Comparison of ENCODE assay signal across 11 cellular contexts in genomic region chr2:201218780-201219179, GRCh38. TPM values are rescaled to one million over a fixed set of nuclear protein-coding genes. Genes with fewer than 3 reads are reported as not detected.
DNase-seq lines count a peak whose midpoint lies in the region; ATAC-seq and TF ChIP-seq lines count a peak whose summit lies in the region.
"Had no signal": no experiment of that assay in that cellular context is flagged by ENCODE, and none has a peak within 500 bp of the region (broad histone marks: within the 10 kb centered on the region; RNA-seq: fewer than 3 reads in every experiment).

No MANE protein-coding gene starts in this region.

- H3K9ac ChIP-seq in mesenchymal stem cell (ENCODE audit: low read length) (no peak overlapping the region), neuronal stem cell (ENCODE audit: low read depth, low read length, poor library complexity) (no peak overlapping the region)

- no peak overlapping the region for H3K4me2 ChIP-seq in mesenchymal stem cell (ENCODE audit: low read length, poor library complexity, severe bottlenecking)
- no peak overlapping the region for H3K4me2 ChIP-seq in neuronal stem cell (ENCODE audit: insufficient read depth, low read length, poor library complexity, severe bottlenecking)

- H2BK15ac ChIP-seq in mesenchymal stem cell (ENCODE audit: low read depth, poor library complexity, severe bottlenecking) (no peak overlapping the region), neuronal stem cell (ENCODE audit: low read length) (no peak overlapping the region)

- TF ChIP-seq POLR2A in adrenal gland (IDR thresholded peaks at IDR 0.05), result no peak

- H3K4ac ChIP-seq in mesenchymal stem cell (ENCODE audit: low read depth in 1 of 2, low read length in 2 of 2), result no peak overlapping the region
- no peak overlapping the region for H3K4ac ChIP-seq in neuronal stem cell (ENCODE audit: low read length)

- H3K36me3 ChIP-seq in KOPT-K1 (ENCODE audit: insufficient read depth, low read length) (peaks cover 60% of the 10 kb centered on the region), brain microvascular endothelial cell (replicated peaks) (no peaks in the 10 kb centered on the region), mucosa of descending colon (ENCODE audit: low read depth) (no peaks in the 10 kb centered on the region), adrenal gland (replicated peaks in 1 of 2) (peaks cover 0 to 7% of the 10 kb centered on the region in 2 donors), mesenchymal stem cell (ENCODE audit: control insufficient read depth in 1 of 2, insufficient read depth in 2 of 2, low read depth in 1 of 2, low read length in 2 of 2) (peaks cover 0 to 11% of the 10 kb centered on the region in 2 experiments), neuronal stem cell (replicated peaks in 1 of 2; ENCODE audit: control insufficient read depth in 2 of 2, insufficient read depth in 2 of 2, low read length in 2 of 2) (no peaks in the 10 kb centered on the region)
- H3K36me3 ChIP-seq: sigmoid colon had no signal

- H3K4me3 ChIP-seq in brain microvascular endothelial cell (ENCODE audit: low read depth, low read length), result no peak overlapping the region
- H3K4me3 ChIP-seq in mucosa of descending colon, result no peak overlapping the region
- H3K4me3 ChIP-seq in adrenal gland, result no peak overlapping the region
- no peak overlapping the region for H3K4me3 ChIP-seq in mesenchymal stem cell (ENCODE audit: insufficient read depth in 1 of 2, low read depth in 1 of 2, low read length in 2 of 2)
- no peak overlapping the region for H3K4me3 ChIP-seq in neuronal stem cell (ENCODE audit: low read length in 2 of 2)
- H3K4me3 ChIP-seq: sigmoid colon had no signal

- peak overlapping the region; percentile 10 for H3K27ac ChIP-seq in KOPT-K1 (ENCODE audit: low read depth, low read length, poor library complexity, severe bottlenecking)
- no peak overlapping the region for H3K27ac ChIP-seq in brain microvascular endothelial cell
- H3K27ac ChIP-seq in adrenal gland, result no peak overlapping the region
- H3K27ac ChIP-seq in mesenchymal stem cell (ENCODE audit: low read length, poor library complexity, severe bottlenecking), result no peak overlapping the region
- H3K27ac ChIP-seq in neuronal stem cell (replicated peaks; ENCODE audit: low read length), result no peak overlapping the region

- H3K79me1 ChIP-seq in mesenchymal stem cell (replicated peaks; ENCODE audit: low read length, poor library complexity, severe bottlenecking) (no peaks in the 10 kb centered on the region), neuronal stem cell (ENCODE audit: low read depth, low read length) (no peaks in the 10 kb centered on the region)

- H3K27me3 ChIP-seq in brain microvascular endothelial cell (replicated peaks) (no peaks in the 10 kb centered on the region), adrenal gland (no peaks in the 10 kb centered on the region), mesenchymal stem cell (ENCODE audit: control insufficient read depth in 1 of 2, insufficient read depth in 1 of 2, low read length in 2 of 2) (no peaks in the 10 kb centered on the region), neuronal stem cell (ENCODE audit: control insufficient read depth in 3 of 3, insufficient read depth in 3 of 3, low read depth in 1 of 3, low read length in 3 of 3) (peaks cover 0 to 3% (median 0%) of the 10 kb centered on the region in 3 experiments)
- H3K27me3 ChIP-seq: sigmoid colon had no signal

- no peak overlapping the region for H2AFZ ChIP-seq in mesenchymal stem cell (ENCODE audit: low read depth, low read length)
- no peak overlapping the region for H2AFZ ChIP-seq in neuronal stem cell (ENCODE audit: low read length)

- TF ChIP-seq CTCF in brain microvascular endothelial cell (IDR thresholded peaks at IDR 0.05; ENCODE audit: low read depth, low read length, missing control alignments), result no peak
- TF ChIP-seq CTCF in mucosa of descending colon (IDR thresholded peaks at IDR 0.05), result no peak
- TF ChIP-seq CTCF in adrenal gland (IDR thresholded peaks at IDR 0.05), result no peak

- no peaks in the 10 kb centered on the region for H3K9me3 ChIP-seq in KOPT-K1 (ENCODE audit: insufficient read depth, low read length, poor library complexity, severe bottlenecking)
- no peaks in the 10 kb centered on the region for H3K9me3 ChIP-seq in mucosa of descending colon
- H3K9me3 ChIP-seq in adrenal gland (replicated peaks in 1 of 3), result no peaks in the 10 kb centered on the region
- no peaks in the 10 kb centered on the region for H3K9me3 ChIP-seq in mesenchymal stem cell (ENCODE audit: control insufficient read depth, low read length)
- no peaks in the 10 kb centered on the region for H3K9me3 ChIP-seq in neuronal stem cell (replicated peaks in 1 of 2; ENCODE audit: control insufficient read depth in 2 of 2, insufficient read depth in 1 of 2, low read depth in 1 of 2, low read length in 2 of 2)
- H3K9me3 ChIP-seq: sigmoid colon had no signal

- in situ Hi-C loops in brain microvascular endothelial cell (cut with HindIII; ENCODE audit: low pct_ligation_motif_present, low sequenced_read_pairs), result no loop called here

- H4K8ac ChIP-seq in mesenchymal stem cell (ENCODE audit: low read length), result no peak overlapping the region
- no peak overlapping the region for H4K8ac ChIP-seq in neuronal stem cell (ENCODE audit: low read depth, low read length)

- H3K14ac ChIP-seq in mesenchymal stem cell (ENCODE audit: low read length in 2 of 2) (no peak overlapping the region), neuronal stem cell (ENCODE audit: low read length) (no peak overlapping the region)

- intact Hi-C loops in mucosa of descending colon (cut with DNase I, micrococcal nuclease), result no loop called here
- intact Hi-C loops in adrenal gland (cut with DNase I), result no loop called here

- H4K91ac ChIP-seq in mesenchymal stem cell (ENCODE audit: low read length), result no peak overlapping the region
- no peak overlapping the region for H4K91ac ChIP-seq in neuronal stem cell (ENCODE audit: low read depth, low read length, poor library complexity)

- no peak overlapping the region for H2AK5ac ChIP-seq in mesenchymal stem cell (ENCODE audit: low read length, severe bottlenecking)
- H2AK5ac ChIP-seq in neuronal stem cell (ENCODE audit: low read depth, low read length), result no peak overlapping the region

- H3K4me1 ChIP-seq in mucosa of descending colon (ENCODE audit: low read depth), result peaks cover 9% of the 10 kb centered on the region
- peaks cover 4 to 10% of the 10 kb centered on the region in 2 donors for H3K4me1 ChIP-seq in adrenal gland (replicated peaks in 1 of 2)
- H3K4me1 ChIP-seq in mesenchymal stem cell (ENCODE audit: control insufficient read depth, insufficient read depth, low read depth, low read length), result peaks cover 2% of the 10 kb centered on the region
- no peaks in the 10 kb centered on the region for H3K4me1 ChIP-seq in neuronal stem cell (ENCODE audit: control insufficient read depth in 2 of 2, insufficient read depth in 1 of 2, low read depth in 1 of 2, low read length in 2 of 2)
- H3K4me1 ChIP-seq: sigmoid colon had no signal

- WGBS in adrenal gland, 4 donors, result 88 to 100% (median 93%) methylated on average over 6 of the region's 6 CpGs
- WGBS in mesenchymal stem cell, result 97% methylated on average over 6 of the region's 6 CpGs
- WGBS in neuronal stem cell (ENCODE audit: extremely low coverage in 2 of 2, insufficient read length in 2 of 2, insufficient replicate concordance in 1 of 2), 2 donors, result no CpG with 5 or more reads among the region's 6 CpGs

- H3K18ac ChIP-seq in mesenchymal stem cell (ENCODE audit: low read depth in 1 of 2, low read length in 2 of 2) (no peak overlapping the region), neuronal stem cell (ENCODE audit: low read length) (no peak overlapping the region)

- ATAC-seq in mucosa of descending colon, result peak; percentile 80

- H3K23ac ChIP-seq in mesenchymal stem cell (ENCODE audit: low read length in 2 of 2) (no peak overlapping the region), neuronal stem cell (ENCODE audit: low read depth, low read length, poor library complexity) (no peak overlapping the region)

- peak; percentile 15 for DNase-seq in DMS53 treated with DMSO at 0.1 percent for 48 hours (lab: John Stamatoyannopoulos, UW; ENCODE audit: unreplicated experiment)
- DNase-seq in brain microvascular endothelial cell, result peak; percentile 22
- DNase-seq in mucosa of descending colon, result peak in 1 of 3 donors; percentile 47
- DNase-seq in adrenal gland, result no peak
- no peak for DNase-seq in COR-L47 (lab: John Stamatoyannopoulos, UW)
- DNase-seq in mesenchymal stem cell, result no peak
- no peak for DNase-seq in neuronal stem cell (ENCODE audit: low spot score)
- DNase-seq: activated CD8-positive, alpha-beta memory T cell treated with anti-CD3 and anti-CD28 coated beads, Interleukin-2, amount 50 U/mL, for 4 hours; NCI-H187; sigmoid colon had no signal

- H2BK12ac ChIP-seq in mesenchymal stem cell (ENCODE audit: low read length in 2 of 2) (no peak overlapping the region), neuronal stem cell (ENCODE audit: low read length) (no peak overlapping the region)

- H2BK5ac ChIP-seq in mesenchymal stem cell (ENCODE audit: low read depth, low read length, poor library complexity, severe bottlenecking), result no peak overlapping the region
- H2BK5ac ChIP-seq in neuronal stem cell (ENCODE audit: low read length), result no peak overlapping the region

- no peak overlapping the region for H2BK120ac ChIP-seq in mesenchymal stem cell (ENCODE audit: low read depth, low read length)
- no peak overlapping the region for H2BK120ac ChIP-seq in neuronal stem cell (ENCODE audit: low read depth, low read length)

RNA-seq across cellular contexts. Expression of gene CASP10, which starts 35.8 kb away (rescaled TPM):
- total RNA-seq in mucosa of descending colon (10 to 100 TPM; 38.6 to 66.1 (median 58.5) TPM), adrenal gland (10 to 100 TPM in 1 of 8 donors, 1 to 10 TPM in 7; 3.3 to 12.8 (median 5.3) TPM)
- polyA plus RNA-seq in adrenal gland, result 1 to 10 TPM; 2.5 to 4.7 (median 2.5) TPM
- polyA plus RNA-seq in mesenchymal stem cell (2013, experiment 1 of 2), result 0.47 TPM
- 0.53 TPM for polyA plus RNA-seq in mesenchymal stem cell (2013, experiment 2 of 2)
- 0.10 TPM for polyA plus RNA-seq in neuronal stem cell (2013, experiment 1 of 2)
- polyA plus RNA-seq in neuronal stem cell (2013, experiment 2 of 2), result 0.17 TPM

RNA-seq across cellular contexts. Expression of gene CASP8, which starts 41.6 kb away (rescaled TPM):
- total RNA-seq in mucosa of descending colon (10 to 100 TPM; 38.4 to 49.8 (median 48.9) TPM), adrenal gland (10 to 100 TPM in 7 of 8 donors, 1 to 10 TPM in 1; 9.1 to 55.8 (median 20.8) TPM)
- 10 to 100 TPM in 2 of 3 donors, 1 to 10 TPM in 1; 8.2 to 20.6 (median 11.4) TPM for polyA plus RNA-seq in adrenal gland
- polyA plus RNA-seq in mesenchymal stem cell (2013, experiment 1 of 2), result 12.5 TPM
- polyA plus RNA-seq in mesenchymal stem cell (2013, experiment 2 of 2), result 10.6 TPM
- 0.20 TPM for polyA plus RNA-seq in neuronal stem cell (2013, experiment 1 of 2)
- polyA plus RNA-seq in neuronal stem cell (2013, experiment 2 of 2), result 0.12 TPM

Comparison
In these comparisons a context has a peak if more than half of its experiments do, and no peak if none do; other contexts are left out.
1. DNase-seq: peak in DMS53 treated with DMSO at 0.1 percent for 48 hours (single experiment) and brain microvascular endothelial cell (single experiment); none in adrenal gland (0 of 7), COR-L47 (single experiment), mesenchymal stem cell (single experiment) and neuronal stem cell (single experiment).